In genomic region chr10:131636841-131637724, GRCh38 we compare ENCODE assay signal across 15 cellular contexts.
"Had no signal": no experiment of that assay in that cellular context is flagged by ENCODE, and none has a peak within 500 bp of the region (broad histone marks: within the 10 kb centered on the region; RNA-seq: fewer than 3 reads in every experiment).

No MANE protein-coding gene starts in this region.

- H3K4me3 ChIP-seq: esophagus squamous epithelium, gastrocnemius medialis, left ventricle myocardium inferior had no signal

- H3K9me3 ChIP-seq: gastrocnemius medialis had no signal

- H3K4me1 Mint-ChIP-seq: nephron had no signal

- H3K4me1 ChIP-seq: esophagus squamous epithelium, gastrocnemius medialis, left ventricle myocardium inferior had no signal

- H3K36me3 ChIP-seq: esophagus squamous epithelium, gastrocnemius medialis, left ventricle myocardium inferior had no signal

- H3K27ac ChIP-seq: esophagus squamous epithelium, gastrocnemius medialis, left ventricle myocardium inferior had no signal

- DNase-seq: activated CD4-positive, alpha-beta T cell treated with anti-CD3 and anti-CD28 coated beads for 48 hours; activated CD8-positive, alpha-beta T cell treated with anti-CD3 and anti-CD28 coated beads for 36 hours; activated effector memory CD4-positive, alpha-beta T cell treated with Interleukin-2 at 50 U/mL for 16 hours; activated naive CD4-positive, alpha-beta T cell treated with anti-CD3 and anti-CD28 coated beads for 36 hours; activated T-cell treated with anti-CD3 and anti-CD28 coated beads, Interleukin-2, amount 50 U/mL, for 48 hours; dermis blood vessel endothelial cell; effector memory CD4-positive, alpha-beta T cell; esophagus squamous epithelium; gastrocnemius medialis; hippocampal formation; left ventricle myocardium inferior; nucleus accumbens; stimulated activated CD4-positive, alpha-beta T cell treated with anti-CD3 and anti-CD28 coated beads, Interleukin-4, amount 100 ng/mL, for 24 hours; stimulated activated naive CD8-positive, alpha-beta T cell treated with anti-CD3 and anti-CD28 coated beads, Interleukin-15, Interleukin-2, amounts not matched to agents 100 U/mL and 50 U/mL, for 24 hours had no signal

- H3K27me3 Mint-ChIP-seq: activated CD8-positive, alpha-beta T cell treated with anti-CD3 and anti-CD28 coated beads for 36 hours had no signal

- H3K4me3 Mint-ChIP-seq: activated CD8-positive, alpha-beta T cell treated with anti-CD3 and anti-CD28 coated beads for 36 hours; activated naive CD4-positive, alpha-beta T cell treated with anti-CD3 and anti-CD28 coated beads for 36 hours; nephron had no signal

- H3K27ac Mint-ChIP-seq: activated CD8-positive, alpha-beta T cell treated with anti-CD3 and anti-CD28 coated beads for 36 hours; activated naive CD4-positive, alpha-beta T cell treated with anti-CD3 and anti-CD28 coated beads for 36 hours; nephron had no signal
